16 cellular contexts compared by ENCODE assay signal in genomic region chr7:25726180-25726579, GRCh38.
A peak's percentile ranks its signal among the peaks of the same experiment; 100 is the strongest.
DNase-seq lines count a peak whose midpoint lies in the region; ATAC-seq and TF ChIP-seq lines count a peak whose summit lies in the region.
"Had no signal": no experiment of that assay in that cellular context is flagged by ENCODE, and none has a peak within 500 bp of the region (broad histone marks: within the 10 kb centered on the region; RNA-seq: fewer than 3 reads in every experiment).

No MANE protein-coding gene starts in this region.

- no peaks in the 10 kb centered on the region for H3K36me3 ChIP-seq in parathyroid adenoma (ENCODE audit: control insufficient read depth, insufficient read depth, low read length)
- H3K36me3 ChIP-seq: breast epithelium had no signal

- H3K27me3 ChIP-seq in parathyroid adenoma (ENCODE audit: control insufficient read depth, insufficient read depth, low read length): no peaks in the 10 kb centered on the region
- H3K27me3 ChIP-seq: breast epithelium had no signal

- no peak overlapping the region for H3K9ac ChIP-seq in parathyroid adenoma

- H3K27ac ChIP-seq in parathyroid adenoma: peak overlapping the region; percentile 85
- H3K27ac ChIP-seq: 22Rv1, breast epithelium had no signal

- DNase-seq in NCI-H1694 (lab: John Stamatoyannopoulos, UW) (peak; percentile 19), NCI-H1694 treated with DMSO at 0.1 percent for 48 hours (lab: John Stamatoyannopoulos, UW) (no peak), NCI-H2171 (lab: John Stamatoyannopoulos, UW) (peak; percentile 73)
- DNase-seq in NK-92 treated with Interleukin-12 subunit alpha and Interleukin-12 subunit beta, amount 100 ng/mL, for 24 hours (lab: John Stamatoyannopoulos, UW): no peak
- DNase-seq: activated CD8-positive, alpha-beta memory T cell treated with anti-CD3 and anti-CD28 coated beads, Interleukin-2, amount 10 ng/mL, durations not matched to agents 7 days and 5 days; activated naive CD4-positive, alpha-beta T cell treated with anti-CD3 and anti-CD28 coated beads, Interleukin-2, amount 10 ng/mL, durations not matched to agents 7 days and 5 days; CD4-positive, CD25-positive, alpha-beta regulatory T cell; NCI-H1105; stimulated activated naive CD4-positive, alpha-beta T cell had no signal

- ATAC-seq in esophagus mucosa (peak; percentile 31), GM21390 (IDR thresholded peaks at IDR 0.05; ENCODE audit: unreplicated experiment) (no peak), GM18519 (IDR thresholded peaks at IDR 0.05; ENCODE audit: low FRiP score, unreplicated experiment) (no peak)
- ATAC-seq: activated CD8-positive, alpha-beta memory T cell treated with anti-CD3 and anti-CD28 coated beads, Interleukin-2, amount 10 ng/mL, durations not matched to agents 7 days and 5 days; SK-N-SH treated with all-trans-retinoic acid at 6 μM for 48 hours had no signal

- H3K79me2 ChIP-seq in parathyroid adenoma: no peaks in the 10 kb centered on the region

- no peak for TF ChIP-seq CTCF in parathyroid adenoma (IDR thresholded peaks at IDR 0.05)

- H2AFZ ChIP-seq in parathyroid adenoma: peak overlapping the region; percentile 52

- H3K4me1 ChIP-seq in parathyroid adenoma: peaks cover 39% of the 10 kb centered on the region

- H3K9me3 ChIP-seq in parathyroid adenoma (ENCODE audit: control insufficient read depth, low read length): no peaks in the 10 kb centered on the region
- H3K9me3 ChIP-seq: breast epithelium had no signal

- H3K4me2 ChIP-seq in parathyroid adenoma (ENCODE audit: low read length): no peak overlapping the region

- no peak overlapping the region for H3K4me3 ChIP-seq in parathyroid adenoma (ENCODE audit: low read depth, low read length)
- H3K4me3 ChIP-seq: breast epithelium had no signal

Comparison
In these comparisons a context has a peak if more than half of its experiments do, and no peak if none do; other contexts are left out.
1. DNase-seq: peak in NCI-H1694 (single experiment) and NCI-H2171 (single experiment); none in NCI-H1694 treated with DMSO at 0.1 percent for 48 hours (single experiment) and NK-92 treated with Interleukin-12 subunit alpha and Interleukin-12 subunit beta, amount 100 ng/mL, for 24 hours (single experiment).